8 cellular contexts compared by ENCODE assay signal in genomic region chr1:244652699-244653438, GRCh38. TPM values are rescaled to one million over a fixed set of nuclear protein-coding genes. Genes with fewer than 3 reads are reported as not detected.
A peak's percentile ranks its signal among the peaks of the same experiment; 100 is the strongest.
DNase-seq lines count a peak whose midpoint lies in the region; ATAC-seq, FAIRE-seq and TF ChIP-seq lines count a peak whose summit lies in the region.

DESI2 (plus strand) TSS chr1:244653126; CDS start chr1:244653314, 188 bp downstream.

- peak within 1 kb of the TSS; percentile 82 for H3K4me3 Mint-ChIP-seq in activated T-helper 2 cell treated with anti-CD3 and anti-CD28 coated beads, Interferon-gamma antibody, Interleukin-2, Interleukin-4, amounts not matched to agents 10 μg/mL and 5 μg/mL and 100 μg/mL, durations not matched to agents 14 hours and 24 hours and 36 hours (ENCODE audit: low read depth)
- H3K4me3 Mint-ChIP-seq in natural killer cell = peak within 1 kb of the TSS; percentile 77

- peak; percentile 99 for TF ChIP-seq POLR2A in H54 (IDR thresholded peaks at IDR 0.05; ENCODE audit: low read depth, low read length)

- H3K4me3 ChIP-seq in RWPE2 (ENCODE audit: severe bottlenecking) = peak within 1 kb of the TSS; percentile 82

- H3K27ac Mint-ChIP-seq in activated T-helper 2 cell treated with anti-CD3 and anti-CD28 coated beads, Interferon-gamma antibody, Interleukin-2, Interleukin-4, amounts not matched to agents 10 μg/mL and 5 μg/mL and 100 μg/mL, durations not matched to agents 14 hours and 24 hours and 36 hours = peak within 1 kb of the TSS; percentile 71
- H3K27ac Mint-ChIP-seq in natural killer cell = peak within 1 kb of the TSS in 1 of 2 donors; percentile 75

- H3K9me3 Mint-ChIP-seq in activated T-helper 2 cell treated with anti-CD3 and anti-CD28 coated beads, Interferon-gamma antibody, Interleukin-2, Interleukin-4, amounts not matched to agents 10 μg/mL and 5 μg/mL and 100 μg/mL, durations not matched to agents 14 hours and 24 hours and 36 hours = no peaks in the 10 kb centered on the region
- no peaks in the 10 kb centered on the region for H3K9me3 Mint-ChIP-seq in natural killer cell

- no peaks in the 10 kb centered on the region for H3K27me3 ChIP-seq in RWPE2 (ENCODE audit: insufficient read depth, poor library complexity, severe bottlenecking)

- peaks cover 20% of the 10 kb centered on the region for H3K4me1 Mint-ChIP-seq in activated T-helper 2 cell treated with anti-CD3 and anti-CD28 coated beads, Interferon-gamma antibody, Interleukin-2, Interleukin-4, amounts not matched to agents 10 μg/mL and 5 μg/mL and 100 μg/mL, durations not matched to agents 14 hours and 24 hours and 36 hours (ENCODE audit: low read depth)
- peaks cover 18 to 22% of the 10 kb centered on the region in 2 donors for H3K4me1 Mint-ChIP-seq in natural killer cell

- H3K4me1 ChIP-seq in ES-I3 (ENCODE audit: insufficient read depth, low read length) = peaks cover 9% of the 10 kb centered on the region; the same call in 1 of the 2 replicates
- H3K4me1 ChIP-seq in RWPE2 (ENCODE audit: insufficient read depth, poor library complexity, severe bottlenecking) = peaks cover 9% of the 10 kb centered on the region

- peak; percentile 92 for DNase-seq in H54 (ENCODE audit: insufficient read length, low spot score)
- DNase-seq in LoVo (ENCODE audit: low spot score) = peak; percentile 97
- DNase-seq in RWPE2 (ENCODE audit: low spot score) = peak; percentile 98
- DNase-seq in activated T-helper 2 cell treated with anti-CD3 and anti-CD28 coated beads, Interferon-gamma antibody, Interleukin-2, Interleukin-4, amounts not matched to agents 10 μg/mL and 5 μg/mL and 100 μg/mL, durations not matched to agents 14 hours and 24 hours and 36 hours (ENCODE audit: low spot score) = peak; percentile 98
- DNase-seq in fibroblast of peridontal ligament (ENCODE audit: extremely low read depth) = peak; percentile 100
- peak; percentile 96 for DNase-seq in natural killer cell
- DNase-seq in stimulated activated naive CD4-positive, alpha-beta T cell treated with Interleukin-2 at 50 U/mL for 16 hours (lab: John Stamatoyannopoulos, UW) = peak; percentile 98

- H3K36me3 ChIP-seq in ES-I3 (ENCODE audit: insufficient read depth, low read length) = peaks cover 8% of the 10 kb centered on the region; the same call in 1 of the 2 replicates
- H3K36me3 ChIP-seq in RWPE2 (ENCODE audit: low read depth) = peaks cover 12% of the 10 kb centered on the region

- intact Hi-C loops in activated T-helper 2 cell treated with anti-CD3 and anti-CD28 coated beads, Interferon-gamma antibody, Interleukin-2, Interleukin-4, amounts not matched to agents 10 μg/mL and 5 μg/mL and 100 μg/mL, durations not matched to agents 14 hours and 24 hours and 36 hours (cut with micrococcal nuclease) = loop anchor here (1.0 to 5.0 kb wide), 8 partner anchors 53 to 802 kb away; partner anchors contain the start of genes AKT3 and COX20
- intact Hi-C loops in natural killer cell (cut with micrococcal nuclease) = loop anchor here (1.0 to 2.0 kb wide), 6 partner anchors 182 to 1398 kb away; partner anchors contain the start of genes CEP170 and COX20

- H3K9ac ChIP-seq in ES-I3 (ENCODE audit: low read depth, low read length) = peak within 1 kb of the TSS; percentile 94

- no peaks in the 10 kb centered on the region for H3K9me3 ChIP-seq in ES-I3 (ENCODE audit: control insufficient read depth, insufficient read depth, low read length)
- no peaks in the 10 kb centered on the region for H3K9me3 ChIP-seq in RWPE2 (ENCODE audit: severe bottlenecking)

- H3K27ac ChIP-seq in RWPE2 (ENCODE audit: poor library complexity, severe bottlenecking) = peak within 1 kb of the TSS; percentile 60

- TF ChIP-seq CTCF in RWPE2 (IDR thresholded peaks at IDR 0.05; ENCODE audit: poor library complexity, severe bottlenecking) (peak; percentile 48), natural killer cell (IDR thresholded peaks at IDR 0.05) (peak; percentile 48)

- peaks cover 1% of the 10 kb centered on the region for H3K27me3 Mint-ChIP-seq in activated T-helper 2 cell treated with anti-CD3 and anti-CD28 coated beads, Interferon-gamma antibody, Interleukin-2, Interleukin-4, amounts not matched to agents 10 μg/mL and 5 μg/mL and 100 μg/mL, durations not matched to agents 14 hours and 24 hours and 36 hours (ENCODE audit: low read depth)
- peaks cover 0 to 4% of the 10 kb centered on the region in 2 donors for H3K27me3 Mint-ChIP-seq in natural killer cell (ENCODE audit: low read depth in 2 of 2)

- ATAC-seq in RWPE2 (ENCODE audit: low read depth) (peak; percentile 97), natural killer cell (peak; percentile 88 to 96 (median 88))

- peak; percentile 66 for FAIRE-seq in H54 (lab: Jason Lieb, UNC)

- H3K36me3 Mint-ChIP-seq in activated T-helper 2 cell treated with anti-CD3 and anti-CD28 coated beads, Interferon-gamma antibody, Interleukin-2, Interleukin-4, amounts not matched to agents 10 μg/mL and 5 μg/mL and 100 μg/mL, durations not matched to agents 14 hours and 24 hours and 36 hours (ENCODE audit: low read depth) = peaks cover 17% of the 10 kb centered on the region
- H3K36me3 Mint-ChIP-seq in natural killer cell = peaks cover 6% of the 10 kb centered on the region

RNA-seq across cellular contexts. Expression of gene DESI2, which starts in this region (rescaled TPM):
- total RNA-seq in activated T-helper 2 cell treated with anti-CD3 and anti-CD28 coated beads, Interferon-gamma antibody, Interleukin-2, Interleukin-4, amounts not matched to agents 10 μg/mL and 5 μg/mL and 100 μg/mL, durations not matched to agents 14 hours and 24 hours and 36 hours = 27.4 TPM in 2 replicates
- 10 to 100 TPM; 24.1 to 30.5 (median 25.4) TPM for total RNA-seq in natural killer cell

Comparison
In these comparisons a context has a peak if more than half of its experiments do, and no peak if none do; other contexts are left out.
1. Peak in every context shown above with its lines: DNase-seq, ATAC-seq, H3K4me3 ChIP-seq and H3K27ac ChIP-seq.